Comparison of ENCODE assay signal across 8 cellular contexts in the genomic region with DNA sequence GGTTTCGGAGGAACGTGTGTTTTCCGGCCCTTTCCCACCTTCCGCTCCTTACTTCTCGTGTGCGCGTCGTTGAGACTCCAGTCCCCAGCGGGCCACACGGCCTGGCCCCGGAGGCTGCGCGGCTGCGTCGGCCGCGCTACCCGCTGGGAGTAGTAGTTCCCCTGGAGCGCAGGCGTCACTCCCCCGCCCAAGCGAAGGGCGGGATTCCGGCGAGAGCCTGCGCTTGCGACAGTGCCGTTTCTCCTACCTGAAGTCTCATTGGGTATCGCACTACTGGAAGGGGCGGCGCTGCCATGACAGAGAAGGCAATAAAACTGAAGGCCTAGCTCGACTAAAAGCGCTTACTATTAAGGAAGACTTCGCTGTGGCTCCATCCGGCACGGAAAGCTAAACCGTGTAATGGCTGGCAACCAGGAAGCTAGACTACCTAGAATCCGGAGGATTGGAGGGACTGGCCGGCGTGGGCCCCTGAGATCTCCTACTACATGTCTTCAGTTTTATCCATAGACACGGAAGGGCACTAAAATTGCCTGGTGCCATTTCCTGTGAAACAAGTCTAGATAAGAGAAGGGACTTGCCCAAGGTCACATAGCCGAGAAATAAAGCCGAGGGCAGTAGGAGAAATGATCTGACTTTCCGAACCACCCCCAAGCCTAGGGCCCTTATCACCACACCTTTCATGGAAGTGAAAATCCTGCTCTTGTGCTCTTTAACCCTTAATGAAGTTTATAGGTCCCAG. TPM values are rescaled to one million over a fixed set of nuclear protein-coding genes. Genes with fewer than 3 reads are reported as not detected.
DNase-seq lines count a peak whose midpoint lies in the region; ATAC-seq and TF ChIP-seq lines count a peak whose summit lies in the region.

No MANE protein-coding gene starts in this region.

- peaks cover 20% of the 10 kb centered on the region for H3K36me3 Mint-ChIP-seq in T-helper 2 cell treated with Interferon-gamma antibody and Interleukin-4, amounts not matched to agents 5 μg/mL and 100 μg/mL, for 36 hours (ENCODE audit: low read depth)

- intact Hi-C loops in ascending aorta (cut with DNase I) (loop anchor here (1.0 to 10.0 kb wide), 10 partner anchors 63 to 1015 kb away; a partner anchor contains a TSS), right cardiac atrium (cut with DNase I) (no loop called here), psoas muscle (cut with DNase I) (loop anchor here (5.0 to 10.0 kb wide), 2 partner anchors 115 to 118 kb away; a partner anchor contains a TSS), uterus (cut with DNase I; ENCODE audit: low total_unique reads) (no loop called here)

- peaks cover 21% of the 10 kb centered on the region for H3K4me1 Mint-ChIP-seq in T-helper 2 cell treated with Interferon-gamma antibody and Interleukin-4, amounts not matched to agents 5 μg/mL and 100 μg/mL, for 36 hours (ENCODE audit: low read depth)

- H3K27me3 Mint-ChIP-seq in T-helper 2 cell treated with Interferon-gamma antibody and Interleukin-4, amounts not matched to agents 5 μg/mL and 100 μg/mL, for 36 hours (ENCODE audit: low read depth) = no peaks in the 10 kb centered on the region

- TF ChIP-seq CTCF in ascending aorta (IDR thresholded peaks at IDR 0.05) (no peak), psoas muscle (IDR thresholded peaks at IDR 0.05) (no peak), uterus (IDR thresholded peaks at IDR 0.05) (peak in 1 of 4 experiments; percentile 1)

- TF ChIP-seq POLR2A in GM18505 (IDR thresholded peaks at IDR 0.05; ENCODE audit: borderline replicate concordance, extremely low read depth, insufficient read depth, insufficient read length) (peak; percentile 95), uterus (IDR thresholded peaks at IDR 0.05) (peak; percentile 73 to 92)

- ATAC-seq in GM18505 (IDR thresholded peaks at IDR 0.05; ENCODE audit: unreplicated experiment) (peak; percentile 84), HG02970 (IDR thresholded peaks at IDR 0.05; ENCODE audit: low FRiP score, unreplicated experiment) (peak; percentile 80), right cardiac atrium (peak; percentile 97), psoas muscle (peak; percentile 88 to 93 (median 92))

- WGBS in right cardiac atrium = 1% methylated on average over 44 of the region's 44 CpGs
- WGBS in psoas muscle, 3 donors = 0 to 1% (median 0%) methylated on average over 44 of the region's 44 CpGs

- peaks cover 0 to 22% of the 10 kb centered on the region in 2 donors for H3K4me1 ChIP-seq in ascending aorta
- H3K4me1 ChIP-seq in right cardiac atrium (ENCODE audit: control insufficient read depth, insufficient read depth, low read length) = no peaks in the 10 kb centered on the region
- H3K4me1 ChIP-seq in psoas muscle = peaks cover 24% of the 10 kb centered on the region
- peaks cover 0 to 5% of the 10 kb centered on the region in 2 donors for H3K4me1 ChIP-seq in uterus

- H3K4me3 ChIP-seq in ascending aorta (peak overlapping the region; percentile 71 to 89), right cardiac atrium (ENCODE audit: low read length) (peak overlapping the region; percentile 77), psoas muscle (peak overlapping the region; percentile 93), uterus (peak overlapping the region; percentile 77 to 94)

- H3K27ac Mint-ChIP-seq in T-helper 2 cell treated with Interferon-gamma antibody and Interleukin-4, amounts not matched to agents 5 μg/mL and 100 μg/mL, for 36 hours = peak overlapping the region; percentile 99

- peak overlapping the region; percentile 99 for H3K4me3 Mint-ChIP-seq in T-helper 2 cell treated with Interferon-gamma antibody and Interleukin-4, amounts not matched to agents 5 μg/mL and 100 μg/mL, for 36 hours

- no peaks in the 10 kb centered on the region for H3K27me3 ChIP-seq in ascending aorta
- no peaks in the 10 kb centered on the region for H3K27me3 ChIP-seq in right cardiac atrium (ENCODE audit: control insufficient read depth, insufficient read depth)
- H3K27me3 ChIP-seq in psoas muscle (ENCODE audit: insufficient read depth in 3 of 3, low read length in 2 of 3) = no peaks in the 10 kb centered on the region
- no peaks in the 10 kb centered on the region for H3K27me3 ChIP-seq in uterus

- DNase-seq in NCI-H187 treated with DMSO at 0.1 percent for 48 hours (lab: John Stamatoyannopoulos, UW) (peak; percentile 89), ascending aorta (ENCODE audit: low spot score in 2 of 2) (peak; percentile 96 to 99), right cardiac atrium (peak; percentile 99), psoas muscle (peak; percentile 98 to 99), uterus (peak; percentile 98)
- peak; percentile 98 for DNase-seq in T-helper 2 cell treated with Interferon-gamma antibody and Interleukin-4, amounts not matched to agents 5 μg/mL and 100 μg/mL, for 36 hours (ENCODE audit: low spot score)

- H3K27ac ChIP-seq in ascending aorta = peak overlapping the region; percentile 97
- peak overlapping the region; percentile 99 for H3K27ac ChIP-seq in right cardiac atrium (ENCODE audit: low read length)
- H3K27ac ChIP-seq in psoas muscle = peak overlapping the region; percentile 98
- peak overlapping the region; percentile 98 to 99 for H3K27ac ChIP-seq in uterus

- H3K9me3 Mint-ChIP-seq in T-helper 2 cell treated with Interferon-gamma antibody and Interleukin-4, amounts not matched to agents 5 μg/mL and 100 μg/mL, for 36 hours = no peaks in the 10 kb centered on the region

- H3K9me3 ChIP-seq in ascending aorta = no peaks in the 10 kb centered on the region
- H3K9me3 ChIP-seq in right cardiac atrium (ENCODE audit: control insufficient read depth, low read length) = no peaks in the 10 kb centered on the region
- no peaks in the 10 kb centered on the region for H3K9me3 ChIP-seq in psoas muscle
- no peaks in the 10 kb centered on the region for H3K9me3 ChIP-seq in uterus

- H3K36me3 ChIP-seq in ascending aorta (no peaks in the 10 kb centered on the region), psoas muscle (ENCODE audit: insufficient read depth in 1 of 2, low read depth in 1 of 2) (peaks cover 3% of the 10 kb centered on the region in 2 donors), uterus (no peaks in the 10 kb centered on the region)

RNA-seq across cellular contexts. Expression of a gene that starts 0.8 kb away (rescaled TPM):
- 8.3 TPM for total RNA-seq in ascending aorta
- total RNA-seq in right cardiac atrium = 10 to 100 TPM; 21.6 to 30.9 (median 24.1) TPM
- polyA plus RNA-seq in right cardiac atrium = 32.4 TPM
- 10 to 100 TPM; 15.3 to 21.9 (median 19.5) TPM for total RNA-seq in psoas muscle
- 10 to 100 TPM; 16.6 to 50.8 (median 26.9) TPM for polyA plus RNA-seq in psoas muscle
- total RNA-seq in uterus = 10 to 100 TPM; 10.4 to 17.4 (median 13.6) TPM

RNA-seq across cellular contexts. Expression of a gene that starts 0.8 kb away (rescaled TPM):
- total RNA-seq in ascending aorta (161 TPM), right cardiac atrium (10 to 100 TPM; 75.4 to 83.1 (median 79.9) TPM), psoas muscle (10 to 100 TPM; 52.2 to 71.0 (median 64.1) TPM), uterus (100 to 1,000 TPM in 2 of 4 donors, 10 to 100 TPM in 2; 61.2 to 136 (median 109) TPM)
- polyA plus RNA-seq in right cardiac atrium (47.9 TPM), psoas muscle (10 to 100 TPM; 25.8 to 74.4 (median 39.4) TPM)

Comparison
In these comparisons a context has a peak if more than half of its experiments do, and no peak if none do; other contexts are left out.
1. Peak in every context shown above with its lines: DNase-seq, ATAC-seq, H3K4me3 ChIP-seq and H3K27ac ChIP-seq.
2. intact Hi-C loops: an anchor here in ascending aorta (1.0 to 10.0 kb wide) and psoas muscle (5.0 to 10.0 kb wide); none called in right cardiac atrium and uterus.